In genomic region chr7:74231232-74231590, GRCh38 we compare ENCODE assay signal across 9 cellular contexts. TPM values are rescaled to one million over a fixed set of nuclear protein-coding genes. Genes with fewer than 3 reads are reported as not detected.
DNase-seq lines count a peak whose midpoint lies in the region; ATAC-seq lines count a peak whose summit lies in the region.
"Had no signal": no experiment of that assay in that cellular context is flagged by ENCODE, and none has a peak within 500 bp of the region (broad histone marks: within the 10 kb centered on the region; RNA-seq: fewer than 3 reads in every experiment).

No MANE protein-coding gene starts in this region.

- peaks cover 0 to 38% (median 5%) of the 10 kb centered on the region in 3 experiments for H3K36me3 ChIP-seq in naive thymus-derived CD4-positive, alpha-beta T cell (ENCODE audit: control insufficient read depth in 2 of 3, insufficient read depth in 3 of 3, low read length in 3 of 3)

- H3K27me3 Mint-ChIP-seq in naive thymus-derived CD4-positive, alpha-beta T cell = no peaks in the 10 kb centered on the region

- H3K4me1 Mint-ChIP-seq in naive thymus-derived CD4-positive, alpha-beta T cell = peaks cover 0 to 16% (median 5%) of the 10 kb centered on the region in 7 donors

- no peaks in the 10 kb centered on the region for H3K4me1 ChIP-seq in naive thymus-derived CD4-positive, alpha-beta T cell (ENCODE audit: control insufficient read depth in 2 of 2, insufficient read depth in 2 of 2, low read length in 2 of 2)

- DNase-seq in naive thymus-derived CD4-positive, alpha-beta T cell = no peak
- DNase-seq in middle frontal gyrus (ENCODE audit: extremely low spot score, low spot score) (no peak), NOMO-1 treated with dmso at 0.1 percent for 144 hours (lab: John Stamatoyannopoulos, UW; ENCODE audit: unreplicated experiment) (no peak), Kasumi-1 (lab: John Stamatoyannopoulos, UW) (no peak), NCI-H345 (lab: John Stamatoyannopoulos, UW) (no peak)
- DNase-seq: activated naive CD4-positive, alpha-beta T cell treated with anti-CD3 and anti-CD28 coated beads, Interleukin-2, amount 50 U/mL, for 16 hours had no signal

- no peaks in the 10 kb centered on the region for H3K9me3 Mint-ChIP-seq in naive thymus-derived CD4-positive, alpha-beta T cell

- peak overlapping the region in 3 of 9 donors; percentile 20 to 47 (median 28) for H3K27ac Mint-ChIP-seq in naive thymus-derived CD4-positive, alpha-beta T cell

- H3K27me3 ChIP-seq in naive thymus-derived CD4-positive, alpha-beta T cell (ENCODE audit: control insufficient read depth in 2 of 2, insufficient read depth in 2 of 2, low read length in 2 of 2) = no peaks in the 10 kb centered on the region

- POLR2A ChIA-PET in naive thymus-derived CD4-positive, alpha-beta T cell (lab: Charles Lee) = no interaction called here

- no peak overlapping the region for H3K27ac ChIP-seq in naive thymus-derived CD4-positive, alpha-beta T cell (ENCODE audit: low read depth, low read length)

- peaks cover 5 to 36% (median 24%) of the 10 kb centered on the region in 5 donors for H3K36me3 Mint-ChIP-seq in naive thymus-derived CD4-positive, alpha-beta T cell

- peak overlapping the region in 1 of 10 donors; percentile 26 for H3K4me3 Mint-ChIP-seq in naive thymus-derived CD4-positive, alpha-beta T cell

- H3K4me3 ChIP-seq in naive thymus-derived CD4-positive, alpha-beta T cell (ENCODE audit: low read length) = no peak overlapping the region

- intact Hi-C loops in naive thymus-derived CD4-positive, alpha-beta T cell (cut with micrococcal nuclease) = no loop called here

- H3K9me3 ChIP-seq in naive thymus-derived CD4-positive, alpha-beta T cell (ENCODE audit: control insufficient read depth in 2 of 3, low read length in 3 of 3) = no peaks in the 10 kb centered on the region

- CTCF ChIA-PET in naive thymus-derived CD4-positive, alpha-beta T cell (lab: Charles Lee) = interaction anchor here (0.5 to 0.7 kb wide), 2 partner anchors 24 to 100 kb away, joined by 3 read pairs; no protein-coding TSS in a partner anchor

- ATAC-seq in GM18861 (IDR thresholded peaks at IDR 0.05; ENCODE audit: unreplicated experiment) (peak; percentile 51), GM21515 (IDR thresholded peaks at IDR 0.05; ENCODE audit: unreplicated experiment) (peak; percentile 53), HG03378 (IDR thresholded peaks at IDR 0.05; ENCODE audit: unreplicated experiment) (peak; percentile 54)
- ATAC-seq in naive thymus-derived CD4-positive, alpha-beta T cell = peak; percentile 61

RNA-seq across cellular contexts. Expression of gene LAT2, which starts 21.4 kb away (rescaled TPM):
- total RNA-seq in naive thymus-derived CD4-positive, alpha-beta T cell = 10 to 100 TPM in 3 of 5 experiments, 1 to 10 TPM in 2; 2.6 to 67.0 (median 10.5) TPM
- polyA plus RNA-seq in naive thymus-derived CD4-positive, alpha-beta T cell = 1 to 10 TPM in 1 of 2 donors, under 1 TPM in 1; 0.69 to 1.5 TPM

RNA-seq across cellular contexts. Expression of gene RFC2, which starts 23.0 kb away (rescaled TPM):
- 10 to 100 TPM; 12.0 to 51.7 (median 15.2) TPM for total RNA-seq in naive thymus-derived CD4-positive, alpha-beta T cell
- polyA plus RNA-seq in naive thymus-derived CD4-positive, alpha-beta T cell = 10 to 100 TPM; 21.4 to 23.7 TPM

RNA-seq across cellular contexts. Expression of gene EIF4H, which starts 57.1 kb away (rescaled TPM):
- 100 to 1,000 TPM; 163 to 284 (median 223) TPM for total RNA-seq in naive thymus-derived CD4-positive, alpha-beta T cell
- polyA plus RNA-seq in naive thymus-derived CD4-positive, alpha-beta T cell = 100 to 1,000 TPM; 256 to 280 TPM

RNA-seq across cellular contexts. Expression of gene CLIP2, which starts 58.0 kb away (rescaled TPM):
- total RNA-seq in naive thymus-derived CD4-positive, alpha-beta T cell = 10 to 100 TPM in 1 of 5 experiments, 1 to 10 TPM in 4; 1.1 to 11.4 (median 3.1) TPM
- polyA plus RNA-seq in naive thymus-derived CD4-positive, alpha-beta T cell = under 1 TPM; 0.02 to 0.61 TPM
